In genomic region chr19:30666301-30666803, GRCh38 we compare ENCODE assay signal across 9 cellular contexts.
DNase-seq lines count a peak whose midpoint lies in the region; FAIRE-seq and TF ChIP-seq lines count a peak whose summit lies in the region.
"Had no signal": no experiment of that assay in that cellular context is flagged by ENCODE, and none has a peak within 500 bp of the region (broad histone marks: within the 10 kb centered on the region; RNA-seq: fewer than 3 reads in every experiment).

No MANE protein-coding gene starts in this region.

- H3K4me3 ChIP-seq in epithelial cell of esophagus (ENCODE audit: low read length) = no peak overlapping the region

- H3K36me3 Mint-ChIP-seq in nephron progenitor cell (ENCODE audit: low read depth) = no peaks in the 10 kb centered on the region

- FAIRE-seq in urothelium cell line (lab: Jason Lieb, UNC) = no peak

- peaks cover 41% of the 10 kb centered on the region for H3K4me1 Mint-ChIP-seq in nephron progenitor cell

- DNase-seq in SHP77 (lab: John Stamatoyannopoulos, UW) = peak; percentile 28 to 35
- DNase-seq in SHP77 treated with DMSO at 0.1 percent for 48 hours (lab: John Stamatoyannopoulos, UW) = no peak
- DNase-seq in NCI-H1105 (lab: John Stamatoyannopoulos, UW) = peak; percentile 61
- DNase-seq in activated CD4-positive, alpha-beta T cell treated with anti-CD3 and anti-CD28 coated beads, Interleukin-2, amount 50 U/mL, for 48 hours = peak; percentile 46 to 52
- DNase-seq in epithelial cell of esophagus (ENCODE audit: low read depth) = peak; percentile 29
- DNase-seq in nephron progenitor cell = peak; percentile 81
- DNase-seq in urothelium cell line (ENCODE audit: low spot score) = peak; percentile 57
- no peak for DNase-seq in MV-4-11 (lab: John Stamatoyannopoulos, UW)

- no peak overlapping the region for H3K4me3 Mint-ChIP-seq in nephron progenitor cell
- H3K4me3 Mint-ChIP-seq: dendritic cell treated with granulocyte-macrophage colony-stimulating factor and Interleukin-4, amounts not matched to agents 40 ng/mL and 50 ng/mL, for 4 days had no signal

- peak; percentile 93 for TF ChIP-seq CTCF in epithelial cell of esophagus (IDR thresholded peaks at IDR 0.05; ENCODE audit: insufficient read depth, low read depth, low read length, missing control alignments)
- peak; percentile 86 for TF ChIP-seq CTCF in nephron progenitor cell (IDR thresholded peaks at IDR 0.05)

- H3K9me3 Mint-ChIP-seq in nephron progenitor cell = no peaks in the 10 kb centered on the region
- H3K9me3 Mint-ChIP-seq: dendritic cell treated with granulocyte-macrophage colony-stimulating factor and Interleukin-4, amounts not matched to agents 40 ng/mL and 50 ng/mL, for 4 days had no signal

- peaks cover 13% of the 10 kb centered on the region for H3K27me3 Mint-ChIP-seq in nephron progenitor cell (ENCODE audit: low read depth, poor library complexity)

- no peak overlapping the region for H3K27ac Mint-ChIP-seq in nephron progenitor cell
- H3K27ac Mint-ChIP-seq: dendritic cell treated with granulocyte-macrophage colony-stimulating factor and Interleukin-4, amounts not matched to agents 40 ng/mL and 50 ng/mL, for 4 days had no signal

Comparison
In these comparisons a context has a peak if more than half of its experiments do, and no peak if none do; other contexts are left out.
1. DNase-seq: peak in SHP77 (2 of 2), NCI-H1105 (single experiment), activated CD4-positive, alpha-beta T cell treated with anti-CD3 and anti-CD28 coated beads, Interleukin-2, amount 50 U/mL, for 48 hours (2 of 2), epithelial cell of esophagus (single experiment), nephron progenitor cell (single experiment) and urothelium cell line (single experiment); none in SHP77 treated with DMSO at 0.1 percent for 48 hours (single experiment) and MV-4-11 (single experiment).